8 cellular contexts compared by ENCODE assay signal in the genomic region with DNA sequence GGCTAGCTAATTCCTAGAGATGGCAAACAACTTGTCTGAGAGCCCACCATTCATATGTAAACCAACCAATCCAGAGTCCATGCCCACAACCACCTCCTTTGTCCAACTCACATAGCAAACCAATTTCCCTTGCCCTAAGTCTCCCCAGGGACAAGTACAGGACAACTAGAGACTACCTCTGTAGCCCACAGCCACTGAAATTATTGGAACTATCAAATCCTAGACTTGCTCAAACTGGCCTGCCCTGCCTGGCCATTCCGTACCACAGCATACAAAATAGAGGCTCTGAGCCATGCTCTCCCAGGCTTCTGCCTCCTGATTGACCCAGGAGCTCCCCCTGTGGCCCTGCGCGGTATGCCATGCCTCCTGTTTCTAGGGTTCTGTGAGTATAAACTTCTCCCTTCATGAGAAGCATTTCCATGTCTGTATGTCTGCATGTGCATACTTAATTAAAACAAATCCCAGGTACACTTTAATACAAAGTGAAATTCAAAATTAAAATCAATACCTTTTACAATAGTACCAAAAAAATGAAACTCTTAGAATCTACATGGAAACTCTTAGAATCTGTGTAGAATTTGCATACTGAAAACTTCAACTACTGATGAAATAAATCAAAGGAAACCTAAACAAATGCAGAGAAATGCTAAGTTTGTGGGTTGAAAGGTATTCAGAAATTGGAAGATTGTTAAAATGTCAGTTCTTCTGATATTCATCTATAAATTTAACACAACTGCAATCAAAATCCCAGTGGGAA. TPM values are rescaled to one million over a fixed set of nuclear protein-coding genes. Genes with fewer than 3 reads are reported as not detected.
A peak's percentile ranks its signal among the peaks of the same experiment; 100 is the strongest.
DNase-seq lines count a peak whose midpoint lies in the region; ATAC-seq, FAIRE-seq and TF ChIP-seq lines count a peak whose summit lies in the region.

No MANE protein-coding gene starts in this region.

- H3K9ac ChIP-seq in MM.1S (ENCODE audit: low read length) (no peak overlapping the region), H1 (replicated peaks in 1 of 4; ENCODE audit: extremely low read depth in 1 of 4, low read depth in 3 of 4, low read length in 3 of 4) (peak overlapping the region in 1 of 4 experiments; percentile 33; a peak in 2 of 7 replicates)

- peaks cover 4% of the 10 kb centered on the region for H3K23me2 ChIP-seq in H1 (ENCODE audit: low read depth, low read length)

- H3K4me1 Mint-ChIP-seq in mesothelial cell of epicardium = peaks cover 11% of the 10 kb centered on the region
- peaks cover 14% of the 10 kb centered on the region for H3K4me1 Mint-ChIP-seq in stimulated activated naive CD8-positive, alpha-beta T cell treated with anti-CD3 and anti-CD28 coated beads, Interleukin-15, amount 100 ng/mL, for 72 hours

- peak overlapping the region; percentile 7 for H4K5ac ChIP-seq in H1 (ENCODE audit: insufficient read length, low read depth, low read length)

- CTCF ChIA-PET in H1 (lab: Charles Lee; ENCODE audit: partially characterized antibody) = interaction anchor here (0.6 to 5.3 kb wide), 47 partner anchors 10 to 1410 kb away, joined by 3 to 38 read pairs (median 4); a partner anchor contains a TSS

- H2AFZ ChIP-seq in MM.1S (ENCODE audit: low read length) = 0 out of 2 replicates have a peak overlapping the region, but pooled peaks have one; percentile 9
- peak overlapping the region; percentile 99 for H2AFZ ChIP-seq in H1 (ENCODE audit: low read length)

- H2BK12ac ChIP-seq in H1 (ENCODE audit: low read depth, low read length) = peak overlapping the region; percentile 99

- ATAC-seq in Right ventricle myocardium inferior (peak; percentile 64), HG02610 (IDR thresholded peaks at IDR 0.05; ENCODE audit: unreplicated experiment) (peak; percentile 94)
- peak; percentile 74 for ATAC-seq in stimulated activated naive CD8-positive, alpha-beta T cell treated with anti-CD3 and anti-CD28 coated beads, Interleukin-15, amount 100 ng/mL, for 72 hours

- peak; percentile 90 for FAIRE-seq in H1 (lab: Jason Lieb, UNC)

- H4K20me1 ChIP-seq in MM.1S (ENCODE audit: insufficient read depth, low read length) (no peaks in the 10 kb centered on the region), H1 (replicated peaks in 1 of 2; ENCODE audit: control insufficient read depth in 1 of 2, insufficient read depth in 2 of 2, low read length in 2 of 2) (no peaks in the 10 kb centered on the region)

- peak overlapping the region; percentile 90; the same call in 1 of the 2 replicates for H2BK5ac ChIP-seq in H1 (ENCODE audit: low read depth, low read length)

- peaks cover 15% of the 10 kb centered on the region for H3K79me2 ChIP-seq in MM.1S (ENCODE audit: low read length)
- no peaks in the 10 kb centered on the region for H3K79me2 ChIP-seq in H1 (ENCODE audit: control insufficient read depth in 1 of 2, insufficient read depth in 2 of 2, low read length in 2 of 2)

- H3K4me3 Mint-ChIP-seq in mesothelial cell of epicardium = no peak overlapping the region
- no peak overlapping the region for H3K4me3 Mint-ChIP-seq in stimulated activated naive CD8-positive, alpha-beta T cell treated with anti-CD3 and anti-CD28 coated beads, Interleukin-15, amount 100 ng/mL, for 72 hours

- peak overlapping the region; percentile 56 for H4K91ac ChIP-seq in H1 (replicated peaks; ENCODE audit: insufficient read length, low read length)

- WGBS in H1 (ENCODE audit: extremely low coverage in 1 of 2, insufficient coverage in 1 of 2, insufficient read length in 1 of 2, insufficient replicate concordance in 2 of 2, low coverage in 1 of 2, low lambda C conversion rate in 2 of 2, missing lambda C conversion rate in 1 of 2), 2 experiments = 5% methylated on average over 3 of the region's 3 CpGs; no CpG with 5 or more reads in 1 of the 2 experiments

- H3K14ac ChIP-seq in H1 (ENCODE audit: insufficient read length) = no peak overlapping the region

- no peaks in the 10 kb centered on the region for H3K79me1 ChIP-seq in H1 (ENCODE audit: low read depth, low read length)

- peaks cover 31% of the 10 kb centered on the region for H3F3A ChIP-seq in MM.1S (ENCODE audit: insufficient read depth, low read length)

- no peak overlapping the region for H3K27ac Mint-ChIP-seq in mesothelial cell of epicardium
- no peak overlapping the region for H3K27ac Mint-ChIP-seq in stimulated activated naive CD8-positive, alpha-beta T cell treated with anti-CD3 and anti-CD28 coated beads, Interleukin-15, amount 100 ng/mL, for 72 hours

- TF ChIP-seq CTCF in MM.1S (IDR thresholded peaks at IDR 0.05; ENCODE audit: low read length) (peak; percentile 96), H1 (IDR thresholded peaks at IDR 0.05; ENCODE audit: control extremely low read depth in 1 of 3, insufficient read depth in 1 of 3, low read depth in 1 of 3, low read length in 3 of 3) (peak; percentile 80 to 97 (median 91)), mesothelial cell of epicardium (IDR thresholded peaks at IDR 0.05; ENCODE audit: unreplicated experiment) (peak; percentile 66)

- H3K9me3 ChIP-seq in MM.1S (replicated peaks; ENCODE audit: insufficient read depth, low read length) (no peaks in the 10 kb centered on the region), H1 (ENCODE audit: insufficient read depth in 2 of 2, low read depth in 1 of 2, low read length in 1 of 2) (no peaks in the 10 kb centered on the region)

- H3K9me2 ChIP-seq in MM.1S (replicated peaks; ENCODE audit: insufficient read depth, low read length) = no peaks in the 10 kb centered on the region

- no peak for TF ChIP-seq EP300 in H1 (IDR thresholded peaks at IDR 0.05; ENCODE audit: borderline replicate concordance in 1 of 2, low read depth in 2 of 2, low read length in 2 of 2)

- no peak overlapping the region for H2BK15ac ChIP-seq in H1 (ENCODE audit: low read length)

- H4K8ac ChIP-seq in H1 (ENCODE audit: extremely low read depth, insufficient read depth, low read length) = peak overlapping the region; percentile 6; the same call in 1 of the 2 replicates

- H3K27me3 ChIP-seq in MM.1S (replicated peaks; ENCODE audit: insufficient read depth, low read length) = no peaks in the 10 kb centered on the region
- peaks cover 0 to 7% (median 3%) of the 10 kb centered on the region in 4 experiments; a peak in 2 of 7 replicates for H3K27me3 ChIP-seq in H1 (replicated peaks in 1 of 4; ENCODE audit: control insufficient read depth in 3 of 4, extremely low read depth in 1 of 4, insufficient read depth in 3 of 4, low read length in 3 of 4)

- H3K36me3 ChIP-seq in MM.1S (replicated peaks; ENCODE audit: insufficient read depth, low read length) (no peaks in the 10 kb centered on the region), H1 (ENCODE audit: control insufficient read depth in 2 of 4, insufficient read depth in 4 of 4, low read length in 3 of 4) (no peaks in the 10 kb centered on the region)

- peaks cover 10% of the 10 kb centered on the region for H3K9me3 Mint-ChIP-seq in mesothelial cell of epicardium
- no peaks in the 10 kb centered on the region for H3K9me3 Mint-ChIP-seq in stimulated activated naive CD8-positive, alpha-beta T cell treated with anti-CD3 and anti-CD28 coated beads, Interleukin-15, amount 100 ng/mL, for 72 hours

- H3K56ac ChIP-seq in H1 (replicated peaks; ENCODE audit: insufficient read length, low read depth, low read length) = no peak overlapping the region

- TF ChIP-seq RAD21 in H1 (IDR thresholded peaks at IDR 0.05 in 1 of 2, conservative IDR thresholded peaks at IDR 0.05 in 1 of 2; ENCODE audit: low read depth in 2 of 2, low read length in 2 of 2) = peak; percentile 78 to 85

- no peak overlapping the region for H3K4ac ChIP-seq in H1 (replicated peaks; ENCODE audit: insufficient read length, low read depth, low read length)

- H3K4me2 ChIP-seq in MM.1S (ENCODE audit: low read depth, low read length) (no peak overlapping the region), H1 (ENCODE audit: insufficient read depth in 1 of 2, low read depth in 2 of 2, low read length in 2 of 2) (peak overlapping the region; percentile 19 to 69; a peak in 3 of 4 replicates)

- no peak overlapping the region for H3K27ac ChIP-seq in MM.1S (ENCODE audit: low read length)
- H3K27ac ChIP-seq in H1 (ENCODE audit: low read depth, low read length) = peak overlapping the region; percentile 80; the same call in 1 of the 2 replicates

- peak in 1 of 2 experiments; percentile 49; a peak in 1 of 3 replicates for TF ChIP-seq POLR2A in H1 (IDR thresholded peaks at IDR 0.05; ENCODE audit: control extremely low read depth in 1 of 2, low read depth in 2 of 2, low read length in 2 of 2)

- H3K23ac ChIP-seq in H1 (ENCODE audit: insufficient read length) = no peak overlapping the region

- peak overlapping the region; percentile 98 for H2BK20ac ChIP-seq in H1 (ENCODE audit: low read length)

- H3K4me3 ChIP-seq in MM.1S (ENCODE audit: low read length) (no peak overlapping the region), H1 (ENCODE audit: extremely low read depth in 1 of 4, insufficient read depth in 2 of 4, low read depth in 3 of 4, low read length in 4 of 4) (peak overlapping the region in 2 of 4 experiments; percentile 26 to 44; a peak in 2 of 8 replicates)

- H3K18ac ChIP-seq in H1 (ENCODE audit: extremely low read depth, low read length) = peak overlapping the region; percentile 65

- intact Hi-C loops in Right ventricle myocardium inferior (cut with DNase I) (loop anchor here (5.0 kb wide), 1 partner anchor 166 kb away; no protein-coding TSS in a partner anchor), cardiac septum (cut with DNase I) (no loop called here)

- no peaks in the 10 kb centered on the region for H3K36me3 Mint-ChIP-seq in mesothelial cell of epicardium

- DNase-seq in Right ventricle myocardium inferior (ENCODE audit: missing footprints) = no peak
- DNase-seq in cardiac septum (ENCODE audit: low spot score) = no peak
- peak; percentile 80 for DNase-seq in MM.1S
- DNase-seq in activated CD4-positive, CD25-positive, alpha-beta regulatory T cell treated with anti-CD3 and anti-CD28 coated beads, Interleukin-2, amount 50 U/mL, for 16 hours (ENCODE audit: low read depth, low spot score) = peak; percentile 9
- DNase-seq in H1 (ENCODE audit: low read depth in 1 of 2, low spot score in 2 of 2) = peak in 1 of 2 experiments; percentile 98
- DNase-seq in mesothelial cell of epicardium (ENCODE audit: low spot score in 2 of 2, unreplicated experiment in 2 of 2) = peak; percentile 45 to 85
- peak; percentile 50 to 62 for DNase-seq in stimulated activated naive CD8-positive, alpha-beta T cell treated with anti-CD3 and anti-CD28 coated beads, Interleukin-15, amount 100 ng/mL, for 72 hours

- H2AK5ac ChIP-seq in H1 (ENCODE audit: low read depth, low read length) = no peak overlapping the region

- peak overlapping the region; percentile 16 for H2BK120ac ChIP-seq in H1 (replicated peaks; ENCODE audit: low read depth, low read length)

- POLR2A ChIA-PET in H1 (lab: Charles Lee; ENCODE audit: partially characterized antibody) = interaction anchor here (1.1 to 1.7 kb wide), 10 partner anchors 10 to 177 kb away, joined by 3 to 7 read pairs (median 4); a partner anchor contains a TSS

- H3K27me3 Mint-ChIP-seq in mesothelial cell of epicardium (ENCODE audit: low read depth) = peaks cover 48% of the 10 kb centered on the region
- peaks cover 74% of the 10 kb centered on the region for H3K27me3 Mint-ChIP-seq in stimulated activated naive CD8-positive, alpha-beta T cell treated with anti-CD3 and anti-CD28 coated beads, Interleukin-15, amount 100 ng/mL, for 72 hours

- H3K4me1 ChIP-seq in MM.1S (ENCODE audit: low read length) (peaks cover 40% of the 10 kb centered on the region), H1 (replicated peaks in 1 of 4; ENCODE audit: control insufficient read depth in 3 of 4, insufficient read depth in 4 of 4, low read length in 3 of 4) (peaks cover 0 to 17% (median 2%) of the 10 kb centered on the region in 4 experiments; a peak in 5 of 7 replicates)

RNA-seq across cellular contexts. Expression of a gene that starts 4.0 kb away (rescaled TPM):
- total RNA-seq in Right ventricle myocardium inferior (not detected), cardiac septum (not detected), mesothelial cell of epicardium (1.0 to 1.9 TPM (median 1.4 TPM) in 3 replicates)
- 10.5 and 12.7 TPM in 2 replicates for total RNA-seq in H1 (2021; fragmentation: NEBNext Ultra II Directional; extraction: Animal tissue kit (Norgen Biotek cat#: 25700))
- 2.9 and 5.8 TPM in 2 replicates for polyA plus RNA-seq in H1 (2011; rRNA removed)
- 2.3 TPM for polyA plus RNA-seq in H1 (2011; cell fraction: cytosol; rRNA removed)
- polyA plus RNA-seq in H1 (2011; cell fraction: nucleus; rRNA removed) = 12.1 TPM
- 2.1 to 3.6 TPM (median 3.3 TPM) in 4 replicates for polyA plus RNA-seq in H1 (2012, experiment 1 of 2)
- 1.0 TPM for polyA plus RNA-seq in H1 (2012, experiment 2 of 2)
- 6.3 TPM for polyA plus RNA-seq in H1 (2013, experiment 1 of 2)
- 6.7 TPM for polyA plus RNA-seq in H1 (2013, experiment 2 of 2)
- 5.9 and 7.5 TPM in 2 replicates for polyA minus RNA-seq in H1 (2011; rRNA and poly(A)+ RNA removed)
- 5.1 TPM for polyA minus RNA-seq in H1 (2011; cell fraction: cytosol; rRNA and poly(A)+ RNA removed)
- polyA minus RNA-seq in H1 (2011; cell fraction: nucleus; rRNA and poly(A)+ RNA removed) = 40.9 TPM

Comparison
In these comparisons a context has a peak if more than half of its experiments do, and no peak if none do; other contexts are left out.
1. DNase-seq: peak in MM.1S (single experiment), activated CD4-positive, CD25-positive, alpha-beta regulatory T cell treated with anti-CD3 and anti-CD28 coated beads, Interleukin-2, amount 50 U/mL, for 16 hours (single experiment), mesothelial cell of epicardium (2 of 2) and stimulated activated naive CD8-positive, alpha-beta T cell treated with anti-CD3 and anti-CD28 coated beads, Interleukin-15, amount 100 ng/mL, for 72 hours (2 of 2); none in Right ventricle myocardium inferior (single experiment) and cardiac septum (single experiment).
2. Peak in every context shown above with its lines, with median percentiles within 50 percentile points of each other: ATAC-seq and CTCF ChIP-seq.